Comparison of ENCODE assay signal across 25 cellular contexts in the genomic region with DNA sequence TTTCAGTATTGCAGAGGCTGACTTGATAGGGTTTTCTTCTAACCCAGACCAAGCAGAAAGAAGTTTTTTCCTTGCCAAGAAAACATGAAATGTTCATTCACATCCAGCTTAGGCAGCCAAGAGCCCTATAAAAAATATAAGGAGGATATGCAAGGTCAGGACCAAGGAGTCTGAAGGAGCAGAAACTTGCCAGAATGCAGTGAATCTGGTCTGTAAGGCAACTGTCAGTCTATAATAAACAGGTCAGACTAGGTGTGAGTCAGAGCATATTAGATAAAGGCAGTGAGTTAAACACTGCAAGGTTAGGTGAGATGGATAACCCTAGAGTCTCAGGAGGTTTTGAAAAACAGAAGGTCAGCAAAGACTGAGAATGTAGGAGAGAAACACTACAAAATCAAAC.
DNase-seq lines count a peak whose midpoint lies in the region; ATAC-seq and TF ChIP-seq lines count a peak whose summit lies in the region.
"Had no signal": no experiment of that assay in that cellular context is flagged by ENCODE, and none has a peak within 500 bp of the region (broad histone marks: within the 10 kb centered on the region; RNA-seq: fewer than 3 reads in every experiment).

No MANE protein-coding gene starts in this region.

- H2AFZ ChIP-seq in mammary epithelial cell (ENCODE audit: low read depth, low read length), result no peak overlapping the region

- H3K9me3 Mint-ChIP-seq in MCF 10A (ENCODE audit: unreplicated experiment) (no peaks in the 10 kb centered on the region), nephron (no peaks in the 10 kb centered on the region)
- H3K9me3 Mint-ChIP-seq: T-helper 1 cell treated with Interleukin-12 subunit alpha and Interleukin-12 subunit beta and Interleukin-4 antibody, amounts not matched to agents 30 μg/mL and 1 μg/mL, for 36 hours had no signal

- TF ChIP-seq CTCF in mammary epithelial cell (conservative IDR thresholded peaks at IDR 0.05 in 1 of 2, IDR thresholded peaks at IDR 0.05 in 1 of 2; ENCODE audit: extremely low read depth in 1 of 2, insufficient read depth in 1 of 2, low read depth in 1 of 2, low read length in 2 of 2) (no peak), MCF 10A (IDR thresholded peaks at IDR 0.05; ENCODE audit: unreplicated experiment) (no peak), epithelial cell of esophagus (IDR thresholded peaks at IDR 0.05; ENCODE audit: insufficient read depth, low read depth, low read length, missing control alignments) (no peak), nephron (IDR thresholded peaks at IDR 0.05; ENCODE audit: unreplicated experiment in 3 of 3) (no peak)

- H3K4me2 ChIP-seq in mammary epithelial cell (ENCODE audit: insufficient read depth, low read depth, low read length), result no peak overlapping the region

- dilution Hi-C loops in mammary epithelial cell (cut with HindIII; ENCODE audit: low sequenced_read_pairs), result no loop called here

- H3K4me3 ChIP-seq in mammary epithelial cell (replicated peaks in 1 of 3; ENCODE audit: insufficient read depth in 1 of 3, low read depth in 2 of 3, low read length in 3 of 3), result no peak overlapping the region
- no peak overlapping the region for H3K4me3 ChIP-seq in epithelial cell of esophagus (ENCODE audit: low read length)
- H3K4me3 ChIP-seq in SJCRH30, result no peak overlapping the region
- H3K4me3 ChIP-seq: adrenal gland, psoas muscle, SJSA1, skin epidermis had no signal

- in situ Hi-C loops in mammary epithelial cell (cut with MboI; ENCODE audit: low sequenced_read_pairs in 2 of 2), result no loop called here

- H3K9me3 ChIP-seq in mammary epithelial cell (replicated peaks; ENCODE audit: insufficient read depth, low read length) (no peaks in the 10 kb centered on the region), SJCRH30 (replicated peaks) (no peaks in the 10 kb centered on the region)
- H3K9me3 ChIP-seq: adrenal gland, psoas muscle, SJSA1 had no signal

- BruUV-seq in mammary epithelial cell (replicated peaks; lab: Mats Ljungman, UMichigan) (no TSS peak), MCF 10A (replicated peaks; lab: Mats Ljungman, UMichigan) (no TSS peak)

- H3K36me3 ChIP-seq in mammary epithelial cell (ENCODE audit: insufficient read depth, low read length) (no peaks in the 10 kb centered on the region), SJCRH30 (no peaks in the 10 kb centered on the region)
- H3K36me3 ChIP-seq: adrenal gland, SJSA1 had no signal

- no peaks in the 10 kb centered on the region for H3K27me3 ChIP-seq in mammary epithelial cell (ENCODE audit: insufficient read depth, low read length)
- no peaks in the 10 kb centered on the region for H3K27me3 ChIP-seq in SJCRH30
- H3K27me3 ChIP-seq: adrenal gland, SJSA1 had no signal

- H3K9ac ChIP-seq in mammary epithelial cell (ENCODE audit: insufficient read depth, low read length), result no peak overlapping the region

- peaks cover 5% of the 10 kb centered on the region for H3K4me1 ChIP-seq in mammary epithelial cell (ENCODE audit: insufficient read depth, low read length)
- no peaks in the 10 kb centered on the region for H3K4me1 ChIP-seq in SJCRH30
- H3K4me1 ChIP-seq: adrenal gland, psoas muscle, SJSA1 had no signal

- no peaks in the 10 kb centered on the region for H3K4me1 Mint-ChIP-seq in MCF 10A (ENCODE audit: insufficient read depth, unreplicated experiment)
- peaks cover 23% of the 10 kb centered on the region for H3K4me1 Mint-ChIP-seq in nephron

- H3K27me3 Mint-ChIP-seq in MCF 10A (ENCODE audit: insufficient read depth, unreplicated experiment) (no peaks in the 10 kb centered on the region), nephron (ENCODE audit: low read depth) (peaks cover 4% of the 10 kb centered on the region)
- H3K27me3 Mint-ChIP-seq: natural killer cell treated with Interleukin-12 subunit alpha and Interleukin-12 subunit beta and Interleukin-15 and Interleukin-18, amount 100 ng/mL, for 72 hours; stimulated activated naive CD8-positive, alpha-beta T cell treated with anti-CD3 and anti-CD28 coated beads, Interleukin-15, Interleukin-2, amounts not matched to agents 100 ng/mL and 50 ng/mL, for 24 hours had no signal

- POLR2A ChIA-PET in MCF 10A (lab: Yijun Ruan, JAX), result interaction anchor here (0.6 kb wide), 1 partner anchor 853 kb away, joined by 5 read pairs; no protein-coding TSS in a partner anchor

- H3K36me3 Mint-ChIP-seq in MCF 10A (ENCODE audit: insufficient read depth, unreplicated experiment) (peaks cover 7% of the 10 kb centered on the region), nephron (ENCODE audit: low read depth) (no peaks in the 10 kb centered on the region)

- no peak overlapping the region for H3K27ac Mint-ChIP-seq in MCF 10A (ENCODE audit: low read depth, unreplicated experiment)
- peak overlapping the region in 2 of 3 experiments; percentile 19 to 21 for H3K27ac Mint-ChIP-seq in nephron
- H3K27ac Mint-ChIP-seq: natural killer cell treated with Interleukin-12 subunit alpha and Interleukin-12 subunit beta and Interleukin-15 and Interleukin-18, amount 100 ng/mL, for 72 hours; stimulated activated naive CD8-positive, alpha-beta T cell treated with anti-CD3 and anti-CD28 coated beads, Interleukin-15, Interleukin-2, amounts not matched to agents 100 ng/mL and 50 ng/mL, for 24 hours; T-helper 1 cell treated with Interleukin-12 subunit alpha and Interleukin-12 subunit beta and Interleukin-4 antibody, amounts not matched to agents 30 μg/mL and 1 μg/mL, for 36 hours had no signal

- H3K79me2 ChIP-seq in mammary epithelial cell (ENCODE audit: insufficient read depth, low read length), result no peaks in the 10 kb centered on the region

- DNase-seq in mammary epithelial cell (peak; percentile 42), MCF 10A (ENCODE audit: unreplicated experiment) (no peak), epithelial cell of esophagus (ENCODE audit: low read depth) (peak; percentile 80), SJCRH30 (no peak), NCI-H2081 treated with DMSO at 0.1 percent for 48 hours (lab: John Stamatoyannopoulos, UW) (no peak)
- DNase-seq in activated CD8-positive, alpha-beta memory T cell treated with anti-CD3 and anti-CD28 coated beads for 24 hours, result no peak
- DNase-seq: 8988T; activated CD4-positive, alpha-beta T cell treated with anti-CD3 and anti-CD28 coated beads, Interleukin-2, amount 50 U/mL, for 4 hours; activated gamma-delta T cell treated with Interleukin-2 at 50 U/mL for 16 hours; adrenal gland; COR-L47; dermis blood vessel endothelial cell; mesenchymal stem cell; MM.1S; NCI-H1436; NCI-H82; psoas muscle; stimulated activated CD4-positive, alpha-beta T cell treated with anti-CD3 and anti-CD28 coated beads, Interleukin-4, amount 100 ng/mL, for 1 hour had no signal

- CTCF ChIA-PET in mammary epithelial cell (lab: Charles Lee; ENCODE audit: low non-redundant PET) (no interaction called here), MCF 10A (lab: Yijun Ruan, JAX) (interaction anchor here (1.1 kb wide), 1 partner anchor 70 kb away, joined by 3 read pairs; no protein-coding TSS in a partner anchor)

- no peak overlapping the region for H3K27ac ChIP-seq in mammary epithelial cell (ENCODE audit: insufficient read depth, low read depth, low read length)
- no peak overlapping the region for H3K27ac ChIP-seq in SJCRH30
- H3K27ac ChIP-seq: adrenal gland, psoas muscle, SJSA1, skin epidermis had no signal

- no peaks in the 10 kb centered on the region for H4K20me1 ChIP-seq in mammary epithelial cell (ENCODE audit: insufficient read depth, low read length)

- ATAC-seq in GM21423 (IDR thresholded peaks at IDR 0.05; ENCODE audit: unreplicated experiment), result no peak
- ATAC-seq: natural killer cell treated with Interleukin-12 subunit alpha and Interleukin-12 subunit beta and Interleukin-15 and Interleukin-18, amount 100 ng/mL, for 72 hours; psoas muscle had no signal

- H3K4me3 Mint-ChIP-seq in MCF 10A (ENCODE audit: unreplicated experiment) (no peak overlapping the region), nephron (no peak overlapping the region)
- H3K4me3 Mint-ChIP-seq: natural killer cell treated with Interleukin-12 subunit alpha and Interleukin-12 subunit beta and Interleukin-15 and Interleukin-18, amount 100 ng/mL, for 72 hours; stimulated activated naive CD8-positive, alpha-beta T cell treated with anti-CD3 and anti-CD28 coated beads, Interleukin-15, Interleukin-2, amounts not matched to agents 100 ng/mL and 50 ng/mL, for 24 hours; T-helper 1 cell treated with Interleukin-12 subunit alpha and Interleukin-12 subunit beta and Interleukin-4 antibody, amounts not matched to agents 30 μg/mL and 1 μg/mL, for 36 hours had no signal

- intact Hi-C loops in mammary epithelial cell (cut with micrococcal nuclease) (no loop called here), MCF 10A (cut with micrococcal nuclease) (no loop called here)

Comparison
In these comparisons a context has a peak if more than half of its experiments do, and no peak if none do; other contexts are left out.
1. DNase-seq: peak in mammary epithelial cell (single experiment) and epithelial cell of esophagus (single experiment); none in MCF 10A (single experiment), activated CD8-positive, alpha-beta memory T cell treated with anti-CD3 and anti-CD28 coated beads for 24 hours (single experiment), SJCRH30 (0 of 2) and NCI-H2081 treated with DMSO at 0.1 percent for 48 hours (single experiment).